In genomic region chr6:403659-404655, GRCh38 we compare ENCODE assay signal across 12 cellular contexts. TPM values are rescaled to one million over a fixed set of nuclear protein-coding genes. Genes with fewer than 3 reads are reported as not detected.
A peak's percentile ranks its signal among the peaks of the same experiment; 100 is the strongest.
DNase-seq lines count a peak whose midpoint lies in the region; ATAC-seq and TF ChIP-seq lines count a peak whose summit lies in the region.
"Had no signal": no experiment of that assay in that cellular context is flagged by ENCODE, and none has a peak within 500 bp of the region (broad histone marks: within the 10 kb centered on the region; RNA-seq: fewer than 3 reads in every experiment).

No MANE protein-coding gene starts in this region.

- H3K79me2 ChIP-seq in SK-N-SH (ENCODE audit: insufficient read depth), result no peaks in the 10 kb centered on the region

- TF ChIP-seq POLR2A in GM15510 (IDR thresholded peaks at IDR 0.05; ENCODE audit: borderline replicate concordance, extremely low read depth, insufficient read length), result peak; percentile 23

- H3K27ac Mint-ChIP-seq in activated B cell treated with CpG ODN at 0.5 μM for 24 hours, result peak overlapping the region; percentile 89
- peak overlapping the region; percentile 96 for H3K27ac Mint-ChIP-seq in activated naive CD8-positive, alpha-beta T cell
- H3K27ac Mint-ChIP-seq: brain had no signal

- H3K4me1 ChIP-seq in SK-N-SH (ENCODE audit: control insufficient read depth in 1 of 2, insufficient read depth in 2 of 2, low read depth in 1 of 2, low read length in 1 of 2), result no peaks in the 10 kb centered on the region
- H3K4me1 ChIP-seq: SJCRH30 had no signal

- no peaks in the 10 kb centered on the region for H3K9me2 ChIP-seq in SK-N-SH

- H3K36me3 ChIP-seq in SK-N-SH (replicated peaks in 1 of 2; ENCODE audit: control insufficient read depth in 1 of 2, insufficient read depth in 2 of 2, low read length in 1 of 2), result no peaks in the 10 kb centered on the region
- H3K36me3 ChIP-seq: SJCRH30 had no signal

- TF ChIP-seq RAD21 in SK-N-SH (IDR thresholded peaks at IDR 0.05; ENCODE audit: low read length), result no peak

- POLR2A ChIA-PET in activated B cell treated with CpG ODN at 0.5 μM for 24 hours (lab: Charles Lee), result interaction anchor here (0.7 to 8.4 kb wide), 23 partner anchors 9 to 220 kb away, joined by 3 to 255 read pairs (median 5); partner anchors contain the start of genes DUSP22 and IRF4
- POLR2A ChIA-PET in SK-N-SH (lab: Yijun Ruan, JAX), result no interaction called here

- H3F3A ChIP-seq in SK-N-SH (replicated peaks; ENCODE audit: insufficient read depth), result no peaks in the 10 kb centered on the region

- peak overlapping the region; percentile 75 for H3K4me3 Mint-ChIP-seq in activated B cell treated with CpG ODN at 0.5 μM for 24 hours
- peak overlapping the region; percentile 88 for H3K4me3 Mint-ChIP-seq in activated naive CD8-positive, alpha-beta T cell
- H3K4me3 Mint-ChIP-seq: brain had no signal

- peaks cover 84% of the 10 kb centered on the region for H3K27me3 ChIP-seq in SK-N-SH (ENCODE audit: insufficient read depth)
- H3K27me3 ChIP-seq: SJCRH30 had no signal

- no peaks in the 10 kb centered on the region for H3K27me3 Mint-ChIP-seq in activated B cell treated with CpG ODN at 0.5 μM for 24 hours
- H3K27me3 Mint-ChIP-seq in activated naive CD8-positive, alpha-beta T cell, result no peaks in the 10 kb centered on the region

- H3K27ac ChIP-seq in SK-N-SH (ENCODE audit: low read depth in 2 of 2, low read length in 1 of 2), result no peak overlapping the region
- H3K27ac ChIP-seq: SJCRH30 had no signal

- WGBS in SK-N-SH (ENCODE audit: low lambda C conversion rate), result 7% methylated on average over 19 of the region's 19 CpGs

- no peaks in the 10 kb centered on the region for H4K20me1 ChIP-seq in SK-N-SH (ENCODE audit: insufficient read depth)

- H3K9me3 ChIP-seq in SK-N-SH, result no peaks in the 10 kb centered on the region
- H3K9me3 ChIP-seq: SJCRH30 had no signal

- no peak for TF ChIP-seq EP300 in SK-N-SH (IDR thresholded peaks at IDR 0.05; ENCODE audit: borderline replicate concordance in 1 of 2, low read depth in 1 of 2, low read length in 1 of 2)

- in situ Hi-C loops in G401 (cut with HindIII; ENCODE audit: low sequenced_read_pairs), result no loop called here

- H3K4me2 ChIP-seq in SK-N-SH, result no peak overlapping the region

- no peak overlapping the region for H3K4me3 ChIP-seq in SK-N-SH (ENCODE audit: low read depth in 2 of 2, low read length in 1 of 2)
- H3K4me3 ChIP-seq: SJCRH30 had no signal

- H2AFZ ChIP-seq in SK-N-SH (ENCODE audit: low read depth), result no peak overlapping the region

- CTCF ChIA-PET in activated B cell treated with CpG ODN at 0.5 μM for 24 hours (lab: Charles Lee) (interaction anchor here (0.9 to 3.0 kb wide), 10 partner anchors 9 to 215 kb away, joined by 3 to 14 read pairs (median 4); partner anchors contain the start of gene IRF4), SK-N-SH (lab: Yijun Ruan, JAX) (interaction anchor here (1.1 to 1.6 kb wide), 2 partner anchors 9 to 215 kb away, joined by 3 to 4 read pairs; no protein-coding TSS in a partner anchor)

- H3K36me3 Mint-ChIP-seq in activated B cell treated with CpG ODN at 0.5 μM for 24 hours (ENCODE audit: low read depth), result peaks cover 97% of the 10 kb centered on the region
- peaks cover 63% of the 10 kb centered on the region for H3K36me3 Mint-ChIP-seq in activated naive CD8-positive, alpha-beta T cell
- H3K36me3 Mint-ChIP-seq: brain had no signal

- peaks cover 95% of the 10 kb centered on the region for H3K4me1 Mint-ChIP-seq in activated B cell treated with CpG ODN at 0.5 μM for 24 hours
- H3K4me1 Mint-ChIP-seq in activated naive CD8-positive, alpha-beta T cell (ENCODE audit: low read depth), result peaks cover 89% of the 10 kb centered on the region
- H3K4me1 Mint-ChIP-seq: brain had no signal

- peak; percentile 26 for ATAC-seq in activated B cell treated with CpG ODN at 0.5 μM for 24 hours (ENCODE audit: low read depth)

- H3K9ac ChIP-seq in SK-N-SH, result no peak overlapping the region

- TF ChIP-seq CTCF in activated B cell treated with CpG ODN at 0.5 μM for 24 hours (IDR thresholded peaks at IDR 0.05), result no peak
- TF ChIP-seq CTCF in SK-N-SH (IDR thresholded peaks at IDR 0.05), result no peak

- intact Hi-C loops in activated B cell treated with CpG ODN at 0.5 μM for 24 hours (cut with micrococcal nuclease), result loop anchor here (1.0 to 2.0 kb wide), 2 partner anchors 13 to 215 kb away; partner anchors contain the start of gene IRF4

- no peak for DNase-seq in activated B cell treated with CpG ODN at 0.5 μM for 24 hours
- peak; percentile 17 for DNase-seq in stimulated activated CD8-positive, alpha-beta memory T cell treated with anti-CD3 and anti-CD28 coated beads, Interleukin-15, amount 100 ng/mL, for 1 hour (ENCODE audit: low read depth)
- DNase-seq in effector CD8-positive, alpha-beta T cell (lab: John Stamatoyannopoulos, UW), result no peak
- no peak for DNase-seq in SK-N-SH
- DNase-seq in Kasumi-1 (lab: John Stamatoyannopoulos, UW), result no peak
- no peak for DNase-seq in G401 (ENCODE audit: low spot score)
- DNase-seq: erythroblast, NCI-H526, SJCRH30 had no signal

- H3K9me3 Mint-ChIP-seq in activated B cell treated with CpG ODN at 0.5 μM for 24 hours, result no peaks in the 10 kb centered on the region
- no peaks in the 10 kb centered on the region for H3K9me3 Mint-ChIP-seq in activated naive CD8-positive, alpha-beta T cell (ENCODE audit: low read depth)

TF ChIP-seq in SK-N-SH, 30 proteins besides CTCF, POLR2A, EP300 and RAD21:
- TF ChIP-seq REST (IDR thresholded peaks at IDR 0.05; ENCODE audit: low read depth, low read length) (no peak), SIN3A (IDR thresholded peaks at IDR 0.05; ENCODE audit: borderline replicate concordance, low read depth, low read length) (no peak), FOXM1 (IDR thresholded peaks at IDR 0.05; ENCODE audit: low read depth) (no peak), USF2 (IDR thresholded peaks at IDR 0.05; ENCODE audit: borderline replicate concordance, low read depth, low read length) (no peak), EZH2phosphoT487 (IDR thresholded peaks at IDR 0.05; ENCODE audit: borderline replicate concordance, low read depth) (no peak), JUND (IDR thresholded peaks at IDR 0.05) (no peak), NFIC (IDR thresholded peaks at IDR 0.05; ENCODE audit: borderline replicate concordance) (no peak), FOXJ3 (CRISPR knock-in tag; IDR thresholded peaks at IDR 0.05) (no peak), TAF1 (IDR thresholded peaks at IDR 0.05; ENCODE audit: borderline replicate concordance, low read depth, low read length) (no peak)

RNA-seq across cellular contexts. Expression of gene IRF4, which starts 12.4 kb away (rescaled TPM):
- 417 and 426 TPM in 2 replicates for total RNA-seq in activated B cell treated with CpG ODN at 0.5 μM for 24 hours
- not detected in 2 replicates for polyA plus RNA-seq in SK-N-SH (2012; rRNA removed)
- polyA plus RNA-seq in SK-N-SH (2012; cell fraction: cytosol; rRNA removed), result under 0.01 TPM in 1 of 2 replicates, not detected in the other
- polyA plus RNA-seq in SK-N-SH (2012; cell fraction: nucleus; rRNA removed), result 0.01 TPM in 1 of 2 replicates, not detected in the other
- not detected in 2 replicates for total RNA-seq in G401 (2014; rRNA removed; shearing (Covaris generic))
- total RNA-seq: SJCRH30 had no signal

Comparison
In these comparisons a context has a peak if more than half of its experiments do, and no peak if none do; other contexts are left out.
1. RNA of gene IRF4, which starts 12.4 kb away (total RNA-seq): 417 to 426 TPM in activated B cell treated with CpG ODN at 0.5 μM for 24 hours; not detected in G401; every median in the first group is over 100 times any median in the second.